Comparison of ENCODE assay signal across 11 cellular contexts in the genomic region with DNA sequence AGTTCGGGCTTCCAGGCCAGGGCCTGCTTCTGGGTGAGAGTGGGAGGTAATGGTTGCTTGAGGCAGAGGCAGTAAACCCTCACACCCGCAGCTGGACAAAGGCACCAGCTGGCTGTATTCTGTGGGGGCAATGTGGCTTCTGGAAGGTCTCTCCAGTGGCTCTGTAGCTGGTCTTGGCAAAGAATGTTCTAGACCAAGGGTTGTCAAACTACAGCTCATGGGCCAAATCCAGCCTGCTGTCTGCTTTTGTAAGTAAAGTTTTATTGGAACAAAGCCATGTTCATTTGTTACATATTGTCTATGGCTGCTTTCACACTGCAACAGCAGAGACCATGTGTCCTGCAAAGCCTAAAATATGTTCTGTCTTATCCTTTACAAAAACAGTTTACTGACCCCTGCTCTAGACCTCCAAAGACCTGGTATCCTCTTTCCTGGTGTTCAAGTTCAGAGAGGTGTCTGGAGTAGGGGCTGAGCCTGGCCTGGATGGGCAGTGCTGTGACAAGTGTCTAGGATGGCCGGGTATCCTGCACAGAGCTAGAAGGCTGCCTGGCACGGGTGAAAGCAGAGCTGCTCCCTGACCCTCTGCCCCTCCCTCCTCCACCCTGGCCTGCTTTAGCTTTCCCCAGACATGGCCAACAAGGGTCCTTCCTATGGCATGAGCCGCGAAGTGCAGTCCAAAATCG. TPM values are rescaled to one million over a fixed set of nuclear protein-coding genes. Genes with fewer than 3 reads are reported as not detected.
DNase-seq lines count a peak whose midpoint lies in the region; ATAC-seq, FAIRE-seq and TF ChIP-seq lines count a peak whose summit lies in the region.
"Had no signal": no experiment of that assay in that cellular context is flagged by ENCODE, and none has a peak within 500 bp of the region (broad histone marks: within the 10 kb centered on the region; RNA-seq: fewer than 3 reads in every experiment).

No MANE protein-coding gene starts in this region.

- H3K4me1 Mint-ChIP-seq in CD8-positive, alpha-beta T cell (ENCODE audit: low read depth), result no peaks in the 10 kb centered on the region
- no peaks in the 10 kb centered on the region for H3K4me1 Mint-ChIP-seq in activated T-helper 2 cell treated with anti-CD3 and anti-CD28 coated beads, Interferon-gamma antibody, Interleukin-2, Interleukin-4, amounts not matched to agents 10 μg/mL and 5 μg/mL and 100 μg/mL, durations not matched to agents 14 hours and 24 hours and 36 hours (ENCODE audit: low read depth)

- H3K27me3 ChIP-seq in CD8-positive, alpha-beta T cell (ENCODE audit: insufficient read depth, low read length), result no peaks in the 10 kb centered on the region
- H3K27me3 ChIP-seq in HepG2 (ENCODE audit: control insufficient read depth in 1 of 2, insufficient read depth in 2 of 2, low read length in 2 of 2), result no peaks in the 10 kb centered on the region
- no peaks in the 10 kb centered on the region for H3K27me3 ChIP-seq in smooth muscle cell (ENCODE audit: low read depth)

- H3K79me2 ChIP-seq in HepG2 (ENCODE audit: insufficient read depth, low read length) (no peaks in the 10 kb centered on the region), smooth muscle cell (ENCODE audit: low read depth) (peaks cover 50% of the 10 kb centered on the region)

- H3K9ac ChIP-seq in HepG2 (ENCODE audit: insufficient read depth, low read depth, low read length) (no peak overlapping the region), smooth muscle cell (ENCODE audit: low read depth) (peak overlapping the region; percentile 46)

- CTCF ChIA-PET in CD8-positive, alpha-beta T cell (lab: Charles Lee), result interaction anchor here (1.1 kb wide), 1 partner anchor 10 kb away, joined by 3 read pairs; no protein-coding TSS in a partner anchor
- CTCF ChIA-PET in HepG2 (lab: Yijun Ruan, JAX; ENCODE audit: low intra/inter-chr PET ratio, low total read pairs), result no interaction called here

- TF ChIP-seq CTCF in CD8-positive, alpha-beta T cell (IDR thresholded peaks at IDR 0.05), result no peak
- TF ChIP-seq CTCF in HepG2 (CRISPR knock-in tag; IDR thresholded peaks at IDR 0.05), result no peak
- no peak for TF ChIP-seq CTCF in smooth muscle cell (IDR thresholded peaks at IDR 0.05; ENCODE audit: borderline replicate concordance, insufficient read depth, poor library complexity, severe bottlenecking)

- ATAC-seq in CD8-positive, alpha-beta T cell, result no peak
- ATAC-seq in HepG2, result no peak

- DNase-seq in CD8-positive, alpha-beta T cell, result no peak
- DNase-seq in astrocyte of the hippocampus (ENCODE audit: low read depth, low spot score), result peak; percentile 34
- DNase-seq in HepG2 (ENCODE audit: low spot score), result no peak
- DNase-seq in smooth muscle cell (lab: John Stamatoyannopoulos, UW; ENCODE audit: unreplicated experiment), result no peak
- no peak for DNase-seq in NCI-H748 (lab: John Stamatoyannopoulos, UW; ENCODE audit: unreplicated experiment)
- DNase-seq in NCI-H69 (lab: John Stamatoyannopoulos, UW), result no peak
- DNase-seq in activated T-helper 2 cell treated with anti-CD3 and anti-CD28 coated beads, Interferon-gamma antibody, Interleukin-2, Interleukin-4, amounts not matched to agents 10 μg/mL and 5 μg/mL and 100 μg/mL, durations not matched to agents 14 hours and 24 hours and 36 hours (ENCODE audit: low spot score), result no peak
- no peak for DNase-seq in activated CD8-positive, alpha-beta memory T cell treated with anti-CD3 and anti-CD28 coated beads, Interleukin-2, amount 50 U/mL, for 48 hours
- DNase-seq: activated CD4-positive, alpha-beta T cell treated with anti-CD3 and anti-CD28 coated beads for 1 hour; RPMI8226; stimulated activated naive CD8-positive, alpha-beta T cell treated with anti-CD3 and anti-CD28 coated beads, Interleukin-15, amount 100 ng/mL, for 72 hours had no signal

- POLR2A ChIA-PET in CD8-positive, alpha-beta T cell (lab: Charles Lee), result interaction anchor here (0.9 to 1.2 kb wide), 2 partner anchors 8 to 10 kb away, joined by 3 to 4 read pairs; no protein-coding TSS in a partner anchor
- POLR2A ChIA-PET in HepG2 (lab: Yijun Ruan, JAX), result interaction anchor here (0.9 kb wide), 1 partner anchor 24 kb away, joined by 3 read pairs; the partner anchor contains the start of gene SIDT2

- intact Hi-C loops in CD8-positive, alpha-beta T cell (cut with DNase I, micrococcal nuclease), result no loop called here
- intact Hi-C loops in HepG2 (cut with micrococcal nuclease; ENCODE audit: unreplicated experiment), result no loop called here
- intact Hi-C loops in activated T-helper 2 cell treated with anti-CD3 and anti-CD28 coated beads, Interferon-gamma antibody, Interleukin-2, Interleukin-4, amounts not matched to agents 10 μg/mL and 5 μg/mL and 100 μg/mL, durations not matched to agents 14 hours and 24 hours and 36 hours (cut with micrococcal nuclease), result no loop called here

- H3K27ac Mint-ChIP-seq in CD8-positive, alpha-beta T cell, result peak overlapping the region; percentile 74
- H3K27ac Mint-ChIP-seq in activated T-helper 2 cell treated with anti-CD3 and anti-CD28 coated beads, Interferon-gamma antibody, Interleukin-2, Interleukin-4, amounts not matched to agents 10 μg/mL and 5 μg/mL and 100 μg/mL, durations not matched to agents 14 hours and 24 hours and 36 hours, result no peak overlapping the region

- no TSS peak for BruUV-seq in HepG2 (replicated peaks; lab: Mats Ljungman, UMichigan)

- H4K20me1 ChIP-seq in HepG2 (ENCODE audit: insufficient read depth, low read length) (no peaks in the 10 kb centered on the region), smooth muscle cell (ENCODE audit: low read depth) (peaks cover 59% of the 10 kb centered on the region)

- peaks cover 5% of the 10 kb centered on the region for H3K36me3 ChIP-seq in CD8-positive, alpha-beta T cell (ENCODE audit: insufficient read depth, low read length)
- H3K36me3 ChIP-seq in HepG2 (replicated peaks in 1 of 2; ENCODE audit: control insufficient read depth in 1 of 2, insufficient read depth in 2 of 2, low read length in 2 of 2), result peaks cover 0 to 3% of the 10 kb centered on the region in 2 experiments; a peak in 1 of 5 replicates
- no peaks in the 10 kb centered on the region for H3K36me3 ChIP-seq in smooth muscle cell (ENCODE audit: low read depth)

- WGBS in HepG2 (ENCODE audit: low lambda C conversion rate), result 86% methylated on average over 7 of the region's 7 CpGs
- WGBS in smooth muscle cell (ENCODE audit: low lambda C conversion rate), result 75% methylated on average over 7 of the region's 7 CpGs

- FAIRE-seq in HepG2 (lab: Jason Lieb, UNC), result no peak

- H3F3A ChIP-seq in smooth muscle cell (ENCODE audit: low read depth), result peaks cover 51% of the 10 kb centered on the region

- no peaks in the 10 kb centered on the region for H3K27me3 Mint-ChIP-seq in CD8-positive, alpha-beta T cell (ENCODE audit: low read depth)
- H3K27me3 Mint-ChIP-seq in activated T-helper 2 cell treated with anti-CD3 and anti-CD28 coated beads, Interferon-gamma antibody, Interleukin-2, Interleukin-4, amounts not matched to agents 10 μg/mL and 5 μg/mL and 100 μg/mL, durations not matched to agents 14 hours and 24 hours and 36 hours (ENCODE audit: low read depth), result no peaks in the 10 kb centered on the region
- H3K27me3 Mint-ChIP-seq: stimulated activated naive CD8-positive, alpha-beta T cell treated with anti-CD3 and anti-CD28 coated beads, Interleukin-15, amount 100 ng/mL, for 72 hours had no signal

- peaks cover 43% of the 10 kb centered on the region for H3K36me3 Mint-ChIP-seq in CD8-positive, alpha-beta T cell
- H3K36me3 Mint-ChIP-seq in activated T-helper 2 cell treated with anti-CD3 and anti-CD28 coated beads, Interferon-gamma antibody, Interleukin-2, Interleukin-4, amounts not matched to agents 10 μg/mL and 5 μg/mL and 100 μg/mL, durations not matched to agents 14 hours and 24 hours and 36 hours (ENCODE audit: low read depth), result peaks cover 31% of the 10 kb centered on the region

- H3K4me1 ChIP-seq in CD8-positive, alpha-beta T cell (ENCODE audit: insufficient read depth, low read length), result no peaks in the 10 kb centered on the region
- peaks cover 9% of the 10 kb centered on the region for H3K4me1 ChIP-seq in HepG2 (ENCODE audit: insufficient read depth, low read length)
- peaks cover 29% of the 10 kb centered on the region for H3K4me1 ChIP-seq in smooth muscle cell (ENCODE audit: low read depth)

- in situ Hi-C loops in HepG2 (cut with HindIII; ENCODE audit: extremely low pct_ligation_motif_present, low pct_unique_long_range_greater_than_20kb), result no loop called here

- H3K4me3 Mint-ChIP-seq in CD8-positive, alpha-beta T cell, result no peak overlapping the region
- no peak overlapping the region for H3K4me3 Mint-ChIP-seq in activated T-helper 2 cell treated with anti-CD3 and anti-CD28 coated beads, Interferon-gamma antibody, Interleukin-2, Interleukin-4, amounts not matched to agents 10 μg/mL and 5 μg/mL and 100 μg/mL, durations not matched to agents 14 hours and 24 hours and 36 hours (ENCODE audit: low read depth)
- H3K4me3 Mint-ChIP-seq: stimulated activated naive CD8-positive, alpha-beta T cell treated with anti-CD3 and anti-CD28 coated beads, Interleukin-15, amount 100 ng/mL, for 72 hours had no signal

- no peak overlapping the region for H3K4me3 ChIP-seq in CD8-positive, alpha-beta T cell (ENCODE audit: low read depth, low read length)
- H3K4me3 ChIP-seq in HepG2 (replicated peaks in 1 of 3; ENCODE audit: insufficient read depth in 1 of 3, low read depth in 2 of 3, low read length in 3 of 3) (no peak overlapping the region), smooth muscle cell (peak overlapping the region; percentile 49)

- no peak for TF ChIP-seq EP300 in HepG2 (IDR thresholded peaks at IDR 0.05; ENCODE audit: low read depth in 2 of 2, low read length in 2 of 2)
- TF ChIP-seq EP300 in HepG2 (CRISPR knock-in tag; IDR thresholded peaks at IDR 0.05; ENCODE audit: borderline replicate concordance), result no peak

- H2AFZ ChIP-seq in HepG2 (ENCODE audit: low read length), result no peak overlapping the region
- no peak overlapping the region for H2AFZ ChIP-seq in smooth muscle cell (ENCODE audit: low read depth)

- no peaks in the 10 kb centered on the region for H3K9me3 ChIP-seq in CD8-positive, alpha-beta T cell (ENCODE audit: low read length)
- H3K9me3 ChIP-seq in HepG2 (ENCODE audit: low read length) (no peaks in the 10 kb centered on the region), smooth muscle cell (replicated peaks; ENCODE audit: low read depth) (no peaks in the 10 kb centered on the region)

- H3K4me2 ChIP-seq in HepG2 (ENCODE audit: low read depth, low read length) (no peak overlapping the region), smooth muscle cell (peak overlapping the region; percentile 85)

- H3K27ac ChIP-seq in CD8-positive, alpha-beta T cell (ENCODE audit: low read depth, low read length), result no peak overlapping the region
- H3K27ac ChIP-seq in HepG2 (ENCODE audit: extremely low read length, insufficient read depth, low read length) (no peak overlapping the region), smooth muscle cell (ENCODE audit: low read depth) (peak overlapping the region; percentile 79)

- no peak for TF ChIP-seq POLR2A in HepG2 (IDR thresholded peaks at IDR 0.05; ENCODE audit: insufficient read depth in 1 of 2, low read depth in 2 of 2, low read length in 2 of 2)

- no peaks in the 10 kb centered on the region for H3K9me3 Mint-ChIP-seq in CD8-positive, alpha-beta T cell
- H3K9me3 Mint-ChIP-seq in activated T-helper 2 cell treated with anti-CD3 and anti-CD28 coated beads, Interferon-gamma antibody, Interleukin-2, Interleukin-4, amounts not matched to agents 10 μg/mL and 5 μg/mL and 100 μg/mL, durations not matched to agents 14 hours and 24 hours and 36 hours, result no peaks in the 10 kb centered on the region
- H3K9me3 Mint-ChIP-seq: stimulated activated naive CD8-positive, alpha-beta T cell treated with anti-CD3 and anti-CD28 coated beads, Interleukin-15, amount 100 ng/mL, for 72 hours had no signal

- no peak for TF ChIP-seq RAD21 in HepG2 (CRISPR knock-in tag; IDR thresholded peaks at IDR 0.05)

RNA-seq across cellular contexts. Expression of gene TAGLN, which starts 3.4 kb away (rescaled TPM):
- total RNA-seq in CD8-positive, alpha-beta T cell, result 1 to 10 TPM; 9.4 to 9.8 TPM
- total RNA-seq in HepG2 (2016; rRNA removed; fragmentation: Illumina TruSeq; extraction: Trizol) (75.4 and 93.7 TPM in 2 replicates), smooth muscle cell (1,972 and 2,130 TPM in 2 replicates)
- total RNA-seq in HepG2 (2016; cell fraction: cytosol; rRNA removed; fragmentation: Illumina TruSeq; extraction: Trizol; ENCODE audit: low read depth), result 15.8 and 16.5 TPM in 2 replicates
- total RNA-seq in HepG2 (2016; cell fraction: insoluble cytoplasmic fraction; rRNA removed; fragmentation: Illumina TruSeq; extraction: Trizol), result 83.7 and 102 TPM in 2 replicates
- 20.1 and 22.3 TPM in 2 replicates for total RNA-seq in HepG2 (2016; cell fraction: membrane; rRNA removed; fragmentation: Illumina TruSeq; extraction: Trizol)
- 36.8 and 37.1 TPM in 2 replicates for total RNA-seq in HepG2 (2016; cell fraction: nucleus; rRNA removed; fragmentation: Illumina TruSeq; extraction: Trizol)
- polyA plus RNA-seq in HepG2 (2011; rRNA removed) (12.6 and 14.1 TPM in 2 replicates), smooth muscle cell (2,069 and 2,250 TPM in 2 replicates)
- polyA plus RNA-seq in HepG2 (2011; cell fraction: cytosol; rRNA removed), result 11.6 and 11.8 TPM in 2 replicates
- 25.0 and 34.5 TPM in 2 replicates for polyA plus RNA-seq in HepG2 (2011; cell fraction: nucleus; rRNA removed)
- 3.6 and 5.8 TPM in 2 replicates for polyA plus RNA-seq in HepG2 (2012)
- polyA plus RNA-seq in HepG2 (2016; cell fraction: cytosol; fragmentation: Illumina TruSeq; extraction: Trizol; ENCODE audit: low read depth), result 19.4 and 20.0 TPM in 2 replicates
- polyA plus RNA-seq in HepG2 (2016; cell fraction: insoluble cytoplasmic fraction; fragmentation: Illumina TruSeq; extraction: Trizol; ENCODE audit: low read depth), result 110 TPM in 2 replicates
- 20.4 and 20.8 TPM in 2 replicates for polyA plus RNA-seq in HepG2 (2016; cell fraction: membrane; fragmentation: Illumina TruSeq; extraction: Trizol; ENCODE audit: low read depth)
- polyA plus RNA-seq in HepG2 (2016; cell fraction: nucleus; fragmentation: Illumina TruSeq; extraction: Trizol; ENCODE audit: insufficient read depth, low read depth), result 55.4 and 61.9 TPM in 2 replicates
- polyA minus RNA-seq in HepG2 (2011; rRNA and poly(A)+ RNA removed; ENCODE audit: low replicate concordance), result 1.5 and 8.0 TPM in 2 replicates
- polyA minus RNA-seq in HepG2 (2011; cell fraction: cytosol; rRNA and poly(A)+ RNA removed), result 2.4 and 3.3 TPM in 2 replicates
- polyA minus RNA-seq in HepG2 (2011; cell fraction: nucleus; rRNA and poly(A)+ RNA removed), result 5.0 and 7.5 TPM in 2 replicates
- 3.1 and 3.8 TPM in 2 replicates for total RNA-seq in activated T-helper 2 cell treated with anti-CD3 and anti-CD28 coated beads, Interferon-gamma antibody, Interleukin-2, Interleukin-4, amounts not matched to agents 10 μg/mL and 5 μg/mL and 100 μg/mL, durations not matched to agents 14 hours and 24 hours and 36 hours

RNA-seq across cellular contexts. Expression of gene SIDT2, which starts 24.0 kb away (rescaled TPM):
- 100 to 1,000 TPM; 133 to 134 TPM for total RNA-seq in CD8-positive, alpha-beta T cell
- total RNA-seq in HepG2 (2016; rRNA removed; fragmentation: Illumina TruSeq; extraction: Trizol) (6.8 and 11.5 TPM in 2 replicates), smooth muscle cell (24.7 and 35.0 TPM in 2 replicates)
- 8.7 and 10.3 TPM in 2 replicates for total RNA-seq in HepG2 (2016; cell fraction: cytosol; rRNA removed; fragmentation: Illumina TruSeq; extraction: Trizol; ENCODE audit: low read depth)
- total RNA-seq in HepG2 (2016; cell fraction: insoluble cytoplasmic fraction; rRNA removed; fragmentation: Illumina TruSeq; extraction: Trizol), result 6.4 and 12.0 TPM in 2 replicates
- 8.6 and 9.5 TPM in 2 replicates for total RNA-seq in HepG2 (2016; cell fraction: membrane; rRNA removed; fragmentation: Illumina TruSeq; extraction: Trizol)
- 15.6 and 17.2 TPM in 2 replicates for total RNA-seq in HepG2 (2016; cell fraction: nucleus; rRNA removed; fragmentation: Illumina TruSeq; extraction: Trizol)
- polyA plus RNA-seq in HepG2 (2011; rRNA removed) (26.8 and 28.0 TPM in 2 replicates), smooth muscle cell (11.6 and 21.2 TPM in 2 replicates)
- 10.5 and 14.3 TPM in 2 replicates for polyA plus RNA-seq in HepG2 (2011; cell fraction: cytosol; rRNA removed)
- polyA plus RNA-seq in HepG2 (2011; cell fraction: nucleus; rRNA removed), result 82.0 and 109 TPM in 2 replicates
- 15.1 and 15.4 TPM in 2 replicates for polyA plus RNA-seq in HepG2 (2012)
- polyA plus RNA-seq in HepG2 (2016; cell fraction: cytosol; fragmentation: Illumina TruSeq; extraction: Trizol; ENCODE audit: low read depth), result 1.9 and 2.2 TPM in 2 replicates
- 7.8 and 8.9 TPM in 2 replicates for polyA plus RNA-seq in HepG2 (2016; cell fraction: insoluble cytoplasmic fraction; fragmentation: Illumina TruSeq; extraction: Trizol; ENCODE audit: low read depth)
- polyA plus RNA-seq in HepG2 (2016; cell fraction: membrane; fragmentation: Illumina TruSeq; extraction: Trizol; ENCODE audit: low read depth), result 6.0 and 6.6 TPM in 2 replicates
- 24.9 and 26.7 TPM in 2 replicates for polyA plus RNA-seq in HepG2 (2016; cell fraction: nucleus; fragmentation: Illumina TruSeq; extraction: Trizol; ENCODE audit: insufficient read depth, low read depth)
- 25.1 and 71.4 TPM in 2 replicates for polyA minus RNA-seq in HepG2 (2011; rRNA and poly(A)+ RNA removed; ENCODE audit: low replicate concordance)
- polyA minus RNA-seq in HepG2 (2011; cell fraction: cytosol; rRNA and poly(A)+ RNA removed), result 11.7 and 19.1 TPM in 2 replicates
- polyA minus RNA-seq in HepG2 (2011; cell fraction: nucleus; rRNA and poly(A)+ RNA removed), result 32.3 and 34.8 TPM in 2 replicates
- total RNA-seq in activated T-helper 2 cell treated with anti-CD3 and anti-CD28 coated beads, Interferon-gamma antibody, Interleukin-2, Interleukin-4, amounts not matched to agents 10 μg/mL and 5 μg/mL and 100 μg/mL, durations not matched to agents 14 hours and 24 hours and 36 hours, result 26.1 and 27.1 TPM in 2 replicates

RNA-seq across cellular contexts. Expression of gene PCSK7, which starts 29.3 kb away (rescaled TPM):
- total RNA-seq in CD8-positive, alpha-beta T cell, result 100 to 1,000 TPM; 208 to 218 TPM
- total RNA-seq in HepG2 (2016; rRNA removed; fragmentation: Illumina TruSeq; extraction: Trizol), result 6.8 and 13.8 TPM in 2 replicates
- total RNA-seq in HepG2 (2016; cell fraction: cytosol; rRNA removed; fragmentation: Illumina TruSeq; extraction: Trizol; ENCODE audit: low read depth), result 7.8 and 8.9 TPM in 2 replicates
- 8.1 and 12.0 TPM in 2 replicates for total RNA-seq in HepG2 (2016; cell fraction: insoluble cytoplasmic fraction; rRNA removed; fragmentation: Illumina TruSeq; extraction: Trizol)
- total RNA-seq in HepG2 (2016; cell fraction: membrane; rRNA removed; fragmentation: Illumina TruSeq; extraction: Trizol), result 6.1 and 6.3 TPM in 2 replicates
- total RNA-seq in HepG2 (2016; cell fraction: nucleus; rRNA removed; fragmentation: Illumina TruSeq; extraction: Trizol), result 16.5 and 17.3 TPM in 2 replicates
- 13.4 and 14.4 TPM in 2 replicates for polyA plus RNA-seq in HepG2 (2011; rRNA removed)
- 6.8 and 10.0 TPM in 2 replicates for polyA plus RNA-seq in HepG2 (2011; cell fraction: cytosol; rRNA removed)
- polyA plus RNA-seq in HepG2 (2011; cell fraction: nucleus; rRNA removed), result 63.6 and 86.3 TPM in 2 replicates
- polyA plus RNA-seq in HepG2 (2012), result 4.8 and 7.7 TPM in 2 replicates
- 1.6 and 1.8 TPM in 2 replicates for polyA plus RNA-seq in HepG2 (2016; cell fraction: cytosol; fragmentation: Illumina TruSeq; extraction: Trizol; ENCODE audit: low read depth)
- polyA plus RNA-seq in HepG2 (2016; cell fraction: insoluble cytoplasmic fraction; fragmentation: Illumina TruSeq; extraction: Trizol; ENCODE audit: low read depth), result 7.1 and 8.6 TPM in 2 replicates
- polyA plus RNA-seq in HepG2 (2016; cell fraction: membrane; fragmentation: Illumina TruSeq; extraction: Trizol; ENCODE audit: low read depth), result 3.0 and 4.2 TPM in 2 replicates
- polyA plus RNA-seq in HepG2 (2016; cell fraction: nucleus; fragmentation: Illumina TruSeq; extraction: Trizol; ENCODE audit: insufficient read depth, low read depth), result 59.8 and 63.8 TPM in 2 replicates
- 16.5 and 37.7 TPM in 2 replicates for polyA minus RNA-seq in HepG2 (2011; rRNA and poly(A)+ RNA removed; ENCODE audit: low replicate concordance)
- 3.3 and 6.0 TPM in 2 replicates for polyA minus RNA-seq in HepG2 (2011; cell fraction: cytosol; rRNA and poly(A)+ RNA removed)
- polyA minus RNA-seq in HepG2 (2011; cell fraction: nucleus; rRNA and poly(A)+ RNA removed), result 13.0 and 13.4 TPM in 2 replicates
- total RNA-seq in smooth muscle cell, result 20.8 and 36.4 TPM in 2 replicates
- polyA plus RNA-seq in smooth muscle cell, result 23.5 and 40.7 TPM in 2 replicates
- total RNA-seq in activated T-helper 2 cell treated with anti-CD3 and anti-CD28 coated beads, Interferon-gamma antibody, Interleukin-2, Interleukin-4, amounts not matched to agents 10 μg/mL and 5 μg/mL and 100 μg/mL, durations not matched to agents 14 hours and 24 hours and 36 hours, result 151 and 154 TPM in 2 replicates

RNA-seq across cellular contexts. Expression of gene RNF214, which starts 29.9 kb away (rescaled TPM):
- total RNA-seq in CD8-positive, alpha-beta T cell, result 10 to 100 TPM; 10.8 to 11.7 TPM
- 10.7 and 12.4 TPM in 2 replicates for total RNA-seq in HepG2 (2016; rRNA removed; fragmentation: Illumina TruSeq; extraction: Trizol)
- total RNA-seq in HepG2 (2016; cell fraction: cytosol; rRNA removed; fragmentation: Illumina TruSeq; extraction: Trizol; ENCODE audit: low read depth), result 4.7 and 5.5 TPM in 2 replicates
- total RNA-seq in HepG2 (2016; cell fraction: insoluble cytoplasmic fraction; rRNA removed; fragmentation: Illumina TruSeq; extraction: Trizol), result 10.0 and 10.5 TPM in 2 replicates
- 8.0 and 9.2 TPM in 2 replicates for total RNA-seq in HepG2 (2016; cell fraction: membrane; rRNA removed; fragmentation: Illumina TruSeq; extraction: Trizol)
- total RNA-seq in HepG2 (2016; cell fraction: nucleus; rRNA removed; fragmentation: Illumina TruSeq; extraction: Trizol), result 11.2 and 11.4 TPM in 2 replicates
- 12.6 and 12.8 TPM in 2 replicates for polyA plus RNA-seq in HepG2 (2011; rRNA removed)
- 5.0 and 8.9 TPM in 2 replicates for polyA plus RNA-seq in HepG2 (2011; cell fraction: cytosol; rRNA removed)
- 20.8 and 21.2 TPM in 2 replicates for polyA plus RNA-seq in HepG2 (2011; cell fraction: nucleus; rRNA removed)
- 9.1 and 10.6 TPM in 2 replicates for polyA plus RNA-seq in HepG2 (2012)
- polyA plus RNA-seq in HepG2 (2016; cell fraction: cytosol; fragmentation: Illumina TruSeq; extraction: Trizol; ENCODE audit: low read depth), result 2.7 and 3.1 TPM in 2 replicates
- polyA plus RNA-seq in HepG2 (2016; cell fraction: insoluble cytoplasmic fraction; fragmentation: Illumina TruSeq; extraction: Trizol; ENCODE audit: low read depth), result 10.6 and 13.7 TPM in 2 replicates
- 4.7 and 5.8 TPM in 2 replicates for polyA plus RNA-seq in HepG2 (2016; cell fraction: membrane; fragmentation: Illumina TruSeq; extraction: Trizol; ENCODE audit: low read depth)
- polyA plus RNA-seq in HepG2 (2016; cell fraction: nucleus; fragmentation: Illumina TruSeq; extraction: Trizol; ENCODE audit: insufficient read depth, low read depth), result 26.2 and 27.4 TPM in 2 replicates
- 20.7 and 43.7 TPM in 2 replicates for polyA minus RNA-seq in HepG2 (2011; rRNA and poly(A)+ RNA removed; ENCODE audit: low replicate concordance)
- 10.5 and 12.9 TPM in 2 replicates for polyA minus RNA-seq in HepG2 (2011; cell fraction: cytosol; rRNA and poly(A)+ RNA removed)
- 18.7 and 20.5 TPM in 2 replicates for polyA minus RNA-seq in HepG2 (2011; cell fraction: nucleus; rRNA and poly(A)+ RNA removed)
- total RNA-seq in smooth muscle cell, result 12.6 and 15.8 TPM in 2 replicates
- polyA plus RNA-seq in smooth muscle cell, result 10.9 and 17.3 TPM in 2 replicates
- total RNA-seq in activated T-helper 2 cell treated with anti-CD3 and anti-CD28 coated beads, Interferon-gamma antibody, Interleukin-2, Interleukin-4, amounts not matched to agents 10 μg/mL and 5 μg/mL and 100 μg/mL, durations not matched to agents 14 hours and 24 hours and 36 hours, result 22.7 and 25.8 TPM in 2 replicates

RNA-seq across cellular contexts. Expression of gene PAFAH1B2, which starts 58.4 kb away (rescaled TPM):
- total RNA-seq in CD8-positive, alpha-beta T cell, result 10 to 100 TPM; 52.1 to 55.9 TPM
- total RNA-seq in HepG2 (2016; rRNA removed; fragmentation: Illumina TruSeq; extraction: Trizol) (104 and 178 TPM in 2 replicates), smooth muscle cell (140 and 146 TPM in 2 replicates)
- total RNA-seq in HepG2 (2016; cell fraction: cytosol; rRNA removed; fragmentation: Illumina TruSeq; extraction: Trizol; ENCODE audit: low read depth), result 34.4 and 37.3 TPM in 2 replicates
- total RNA-seq in HepG2 (2016; cell fraction: insoluble cytoplasmic fraction; rRNA removed; fragmentation: Illumina TruSeq; extraction: Trizol), result 107 and 164 TPM in 2 replicates
- 37.1 and 43.1 TPM in 2 replicates for total RNA-seq in HepG2 (2016; cell fraction: membrane; rRNA removed; fragmentation: Illumina TruSeq; extraction: Trizol)
- 42.3 and 46.9 TPM in 2 replicates for total RNA-seq in HepG2 (2016; cell fraction: nucleus; rRNA removed; fragmentation: Illumina TruSeq; extraction: Trizol)
- polyA plus RNA-seq in HepG2 (2011; rRNA removed) (27.0 and 28.8 TPM in 2 replicates), smooth muscle cell (30.7 and 42.9 TPM in 2 replicates)
- 21.8 and 24.3 TPM in 2 replicates for polyA plus RNA-seq in HepG2 (2011; cell fraction: cytosol; rRNA removed)
- polyA plus RNA-seq in HepG2 (2011; cell fraction: nucleus; rRNA removed), result 15.1 and 15.4 TPM in 2 replicates
- polyA plus RNA-seq in HepG2 (2012), result 23.9 and 26.9 TPM in 2 replicates
- 2.7 and 3.0 TPM in 2 replicates for polyA plus RNA-seq in HepG2 (2016; cell fraction: cytosol; fragmentation: Illumina TruSeq; extraction: Trizol; ENCODE audit: low read depth)
- polyA plus RNA-seq in HepG2 (2016; cell fraction: insoluble cytoplasmic fraction; fragmentation: Illumina TruSeq; extraction: Trizol; ENCODE audit: low read depth), result 70.7 and 75.2 TPM in 2 replicates
- 12.5 and 14.8 TPM in 2 replicates for polyA plus RNA-seq in HepG2 (2016; cell fraction: membrane; fragmentation: Illumina TruSeq; extraction: Trizol; ENCODE audit: low read depth)
- 26.9 and 30.3 TPM in 2 replicates for polyA plus RNA-seq in HepG2 (2016; cell fraction: nucleus; fragmentation: Illumina TruSeq; extraction: Trizol; ENCODE audit: insufficient read depth, low read depth)
- polyA minus RNA-seq in HepG2 (2011; rRNA and poly(A)+ RNA removed; ENCODE audit: low replicate concordance), result 84.0 and 119 TPM in 2 replicates
- polyA minus RNA-seq in HepG2 (2011; cell fraction: cytosol; rRNA and poly(A)+ RNA removed), result 68.8 and 69.8 TPM in 2 replicates
- polyA minus RNA-seq in HepG2 (2011; cell fraction: nucleus; rRNA and poly(A)+ RNA removed), result 42.0 and 56.1 TPM in 2 replicates
- 72.3 and 76.9 TPM in 2 replicates for total RNA-seq in activated T-helper 2 cell treated with anti-CD3 and anti-CD28 coated beads, Interferon-gamma antibody, Interleukin-2, Interleukin-4, amounts not matched to agents 10 μg/mL and 5 μg/mL and 100 μg/mL, durations not matched to agents 14 hours and 24 hours and 36 hours

Comparison
In these comparisons a context has a peak if more than half of its experiments do, and no peak if none do; other contexts are left out.
1. RNA of gene TAGLN, which starts 3.4 kb away (total RNA-seq): 1,972 to 2,130 TPM in smooth muscle cell; 15.8 to 102 TPM in HepG2, 9.4 to 9.8 TPM in CD8-positive, alpha-beta T cell and 3.1 to 3.8 TPM in activated T-helper 2 cell treated with anti-CD3 and anti-CD28 coated beads, Interferon-gamma antibody, Interleukin-2, Interleukin-4, amounts not matched to agents 10 μg/mL and 5 μg/mL and 100 μg/mL, durations not matched to agents 14 hours and 24 hours and 36 hours; every median in the first group is over 10 times any median in the second.